ENCODE assay signal across 8 cellular contexts in genomic region chr6:56840467-56841371, GRCh38.
DNase-seq lines count a peak whose midpoint lies in the region; ATAC-seq and TF ChIP-seq lines count a peak whose summit lies in the region.

No MANE protein-coding gene starts in this region.

- H2BK5ac ChIP-seq in neuronal stem cell (ENCODE audit: low read length), result no peak overlapping the region

- H2AFZ ChIP-seq in neuronal stem cell (ENCODE audit: low read length), result no peak overlapping the region

- no peak overlapping the region for H3K14ac ChIP-seq in neuronal stem cell (ENCODE audit: low read length)

- H3K27me3 ChIP-seq in BLaER1 treated with 17β-estradiol and CSF1 and Interleukin-3, amounts not matched to agents 10 nM and 100 nM, result no peaks in the 10 kb centered on the region
- H3K27me3 ChIP-seq in neuronal stem cell (ENCODE audit: control insufficient read depth in 3 of 3, insufficient read depth in 3 of 3, low read depth in 1 of 3, low read length in 3 of 3), result no peaks in the 10 kb centered on the region

- H2BK12ac ChIP-seq in neuronal stem cell (ENCODE audit: low read length), result no peak overlapping the region

- DNase-seq in NAMALWA (ENCODE audit: low spot score) (peak; percentile 52), choroid plexus epithelial cell (ENCODE audit: low read depth) (peak; percentile 66), mucosa of descending colon (no peak), GDM1 (lab: John Stamatoyannopoulos, UW) (no peak), neuronal stem cell (ENCODE audit: low spot score) (no peak), DMS114 treated with DMSO at 0.1 percent for 48 hours (lab: John Stamatoyannopoulos, UW; ENCODE audit: unreplicated experiment) (no peak)
- no peak for DNase-seq in activated T-cell treated with anti-CD3 and anti-CD28 coated beads, Interleukin-2, amount 50 U/mL, for 24 hours

- peak overlapping the region in 4 of 10 experiments; percentile 24 to 85 (median 77); a peak in 3 of 20 replicates for H3K4me3 ChIP-seq in BLaER1 treated with 17β-estradiol and CSF1 and Interleukin-3, amounts not matched to agents 10 nM and 100 nM
- peak overlapping the region; percentile 11 for H3K4me3 ChIP-seq in choroid plexus epithelial cell (ENCODE audit: low read depth, low read length)
- H3K4me3 ChIP-seq in mucosa of descending colon, result no peak overlapping the region
- H3K4me3 ChIP-seq in neuronal stem cell (ENCODE audit: low read length in 2 of 2), result peak overlapping the region in 1 of 2 donors; percentile 65

- no peaks in the 10 kb centered on the region for H3K36me3 ChIP-seq in BLaER1 treated with 17β-estradiol and CSF1 and Interleukin-3, amounts not matched to agents 10 nM and 100 nM
- H3K36me3 ChIP-seq in mucosa of descending colon (ENCODE audit: low read depth) (no peaks in the 10 kb centered on the region), neuronal stem cell (replicated peaks in 1 of 2; ENCODE audit: control insufficient read depth in 2 of 2, insufficient read depth in 2 of 2, low read length in 2 of 2) (no peaks in the 10 kb centered on the region)

- ATAC-seq in mucosa of descending colon, result peak; percentile 31

- H2AK5ac ChIP-seq in neuronal stem cell (ENCODE audit: low read depth, low read length), result no peak overlapping the region

- intact Hi-C loops in mucosa of descending colon (cut with DNase I, micrococcal nuclease), result loop anchor here in 1 of 2 donors (10.0 kb wide), 1 partner anchor 206 kb away; no protein-coding TSS in a partner anchor

- no peaks in the 10 kb centered on the region for H3K36me3 Mint-ChIP-seq in activated T-cell treated with anti-CD3 and anti-CD28 coated beads, Interleukin-2, amount 50 U/mL, for 24 hours (ENCODE audit: low read depth)

- H3K9me3 ChIP-seq in BLaER1 treated with 17β-estradiol and CSF1 and Interleukin-3, amounts not matched to agents 10 nM and 100 nM (replicated peaks in 1 of 11), result no peaks in the 10 kb centered on the region
- no peaks in the 10 kb centered on the region for H3K9me3 ChIP-seq in mucosa of descending colon
- no peaks in the 10 kb centered on the region for H3K9me3 ChIP-seq in neuronal stem cell (replicated peaks in 1 of 2; ENCODE audit: control insufficient read depth in 2 of 2, insufficient read depth in 1 of 2, low read depth in 1 of 2, low read length in 2 of 2)

- H4K20me1 ChIP-seq in BLaER1 treated with 17β-estradiol and CSF1 and Interleukin-3, amounts not matched to agents 10 nM and 100 nM, result peaks cover 0 to 17% (median 5%) of the 10 kb centered on the region in 11 experiments; a peak in 7 of 22 replicates

- H3K9me3 Mint-ChIP-seq in activated T-cell treated with anti-CD3 and anti-CD28 coated beads, Interleukin-2, amount 50 U/mL, for 24 hours, result no peaks in the 10 kb centered on the region

- no peak for TF ChIP-seq CTCF in choroid plexus epithelial cell (conservative IDR thresholded peaks at IDR 0.05; ENCODE audit: low read depth, low read length)
- TF ChIP-seq CTCF in mucosa of descending colon (IDR thresholded peaks at IDR 0.05), result no peak

- H4K8ac ChIP-seq in neuronal stem cell (ENCODE audit: low read depth, low read length), result no peak overlapping the region

- H3K4ac ChIP-seq in neuronal stem cell (ENCODE audit: low read length), result no peak overlapping the region

- peaks cover 6% of the 10 kb centered on the region for H3K4me1 Mint-ChIP-seq in activated T-cell treated with anti-CD3 and anti-CD28 coated beads, Interleukin-2, amount 50 U/mL, for 24 hours (ENCODE audit: low read depth)

- peak overlapping the region in 1 of 11 experiments; percentile 9; a peak in 1 of 22 replicates for H3K27ac ChIP-seq in BLaER1 treated with 17β-estradiol and CSF1 and Interleukin-3, amounts not matched to agents 10 nM and 100 nM
- no peak overlapping the region for H3K27ac ChIP-seq in neuronal stem cell (replicated peaks; ENCODE audit: low read length)

- H3K4me3 Mint-ChIP-seq in activated T-cell treated with anti-CD3 and anti-CD28 coated beads, Interleukin-2, amount 50 U/mL, for 24 hours, result no peak overlapping the region

- no peak overlapping the region for H2BK15ac ChIP-seq in neuronal stem cell (ENCODE audit: low read length)

- H2BK120ac ChIP-seq in neuronal stem cell (ENCODE audit: low read depth, low read length), result no peak overlapping the region

- no peak overlapping the region for H3K27ac Mint-ChIP-seq in activated T-cell treated with anti-CD3 and anti-CD28 coated beads, Interleukin-2, amount 50 U/mL, for 24 hours

- H3K79me1 ChIP-seq in neuronal stem cell (ENCODE audit: low read depth, low read length), result peaks cover 3% of the 10 kb centered on the region

- no peak overlapping the region for H4K91ac ChIP-seq in neuronal stem cell (ENCODE audit: low read depth, low read length, poor library complexity)

- H3K9ac ChIP-seq in BLaER1 treated with 17β-estradiol and CSF1 and Interleukin-3, amounts not matched to agents 10 nM and 100 nM, result peak overlapping the region in 1 of 11 experiments; percentile 2; a peak in 1 of 22 replicates
- no peak overlapping the region for H3K9ac ChIP-seq in neuronal stem cell (ENCODE audit: low read depth, low read length, poor library complexity)

- no CpG with 5 or more reads among the region's 6 CpGs for WGBS in neuronal stem cell (ENCODE audit: extremely low coverage in 2 of 2, insufficient read length in 2 of 2, insufficient replicate concordance in 1 of 2), 2 donors

- H3K23ac ChIP-seq in neuronal stem cell (ENCODE audit: low read depth, low read length, poor library complexity), result no peak overlapping the region

- H3K27me3 Mint-ChIP-seq in activated T-cell treated with anti-CD3 and anti-CD28 coated beads, Interleukin-2, amount 50 U/mL, for 24 hours, result peaks cover 68% of the 10 kb centered on the region

- H3K18ac ChIP-seq in neuronal stem cell (ENCODE audit: low read length), result no peak overlapping the region

- H3K4me2 ChIP-seq in BLaER1 treated with 17β-estradiol and CSF1 and Interleukin-3, amounts not matched to agents 10 nM and 100 nM, result peak overlapping the region; percentile 81 to 97 (median 86); a peak in 20 of 22 replicates
- H3K4me2 ChIP-seq in neuronal stem cell (ENCODE audit: insufficient read depth, low read length, poor library complexity, severe bottlenecking), result no peak overlapping the region

- peaks cover 18 to 63% (median 29%) of the 10 kb centered on the region in 10 experiments for H3K4me1 ChIP-seq in BLaER1 treated with 17β-estradiol and CSF1 and Interleukin-3, amounts not matched to agents 10 nM and 100 nM
- no peaks in the 10 kb centered on the region for H3K4me1 ChIP-seq in mucosa of descending colon (ENCODE audit: low read depth)
- H3K4me1 ChIP-seq in neuronal stem cell (ENCODE audit: control insufficient read depth in 2 of 2, insufficient read depth in 1 of 2, low read depth in 1 of 2, low read length in 2 of 2), result peaks cover 6 to 19% of the 10 kb centered on the region in 2 donors

Comparison
In these comparisons a context has a peak if more than half of its experiments do, and no peak if none do; other contexts are left out.
1. DNase-seq: peak in NAMALWA (single experiment) and choroid plexus epithelial cell (single experiment); none in mucosa of descending colon (0 of 3), activated T-cell treated with anti-CD3 and anti-CD28 coated beads, Interleukin-2, amount 50 U/mL, for 24 hours (single experiment), GDM1 (single experiment), neuronal stem cell (single experiment) and DMS114 treated with DMSO at 0.1 percent for 48 hours (single experiment).